In genomic region chr4:118889313-118889694, GRCh38 we compare ENCODE assay signal across 8 cellular contexts. TPM values are rescaled to one million over a fixed set of nuclear protein-coding genes. Genes with fewer than 3 reads are reported as not detected.
DNase-seq lines count a peak whose midpoint lies in the region; ATAC-seq and TF ChIP-seq lines count a peak whose summit lies in the region.

No MANE protein-coding gene starts in this region.

- H3K9me3 Mint-ChIP-seq in GM23338: no peaks in the 10 kb centered on the region
- peaks cover 4% of the 10 kb centered on the region for H3K9me3 Mint-ChIP-seq in glutamatergic neuron (ENCODE audit: unreplicated experiment)

- H3K9me2 ChIP-seq in GM23338 (ENCODE audit: insufficient read depth): no peaks in the 10 kb centered on the region

- no peak overlapping the region for H3K27ac ChIP-seq in GM23338 (ENCODE audit: low read depth)

- H3K4me3 ChIP-seq in GM23338: peak overlapping the region; percentile 58

- H3K4me1 ChIP-seq in GM23338 (ENCODE audit: insufficient read depth): peaks cover 15% of the 10 kb centered on the region; the same call in 1 of the 2 replicates

- H4K20me1 ChIP-seq in GM23338 (replicated peaks; ENCODE audit: insufficient read depth): no peaks in the 10 kb centered on the region

- intact Hi-C loops in sciatic nerve (cut with DNase I): loop anchor here (5.0 to 10.0 kb wide), 2 partner anchors 115 to 403 kb away; no protein-coding TSS in a partner anchor

- DNase-seq in GM23338 (ENCODE audit: low spot score) (no peak), T-helper 17 cell (no peak), glutamatergic neuron (no peak), sciatic nerve (ENCODE audit: low spot score) (no peak), NCI-H1436 (lab: John Stamatoyannopoulos, UW) (no peak), NCI-H146 (lab: John Stamatoyannopoulos, UW) (no peak), NCI-H446 (lab: John Stamatoyannopoulos, UW) (no peak)

- H3K27ac Mint-ChIP-seq in GM23338: 0 out of 2 replicates have a peak overlapping the region, but pooled peaks have one; percentile 15
- H3K27ac Mint-ChIP-seq in T-helper 17 cell: no peak overlapping the region
- no peak overlapping the region for H3K27ac Mint-ChIP-seq in glutamatergic neuron (ENCODE audit: unreplicated experiment)

- H3K36me3 ChIP-seq in GM23338 (ENCODE audit: insufficient read depth): no peaks in the 10 kb centered on the region

- peaks cover 4% of the 10 kb centered on the region for H3K27me3 Mint-ChIP-seq in GM23338 (ENCODE audit: insufficient read depth, low read depth, poor library complexity)
- peaks cover 44% of the 10 kb centered on the region for H3K27me3 Mint-ChIP-seq in T-helper 17 cell
- peaks cover 3% of the 10 kb centered on the region for H3K27me3 Mint-ChIP-seq in glutamatergic neuron (ENCODE audit: unreplicated experiment)

- TF ChIP-seq CTCF in GM23338 (conservative IDR thresholded peaks at IDR 0.05; ENCODE audit: low read depth in 2 of 2) (no peak), glutamatergic neuron (IDR thresholded peaks at IDR 0.05; ENCODE audit: partially characterized antibody, unreplicated experiment) (no peak)

- ATAC-seq in GM23338 (no peak), T-helper 17 cell (no peak), sciatic nerve (peak; percentile 57), GM21723 (IDR thresholded peaks at IDR 0.05; ENCODE audit: unreplicated experiment) (no peak)

- H3K27me3 ChIP-seq in GM23338 (ENCODE audit: insufficient read depth): no peaks in the 10 kb centered on the region

- H3K4me3 Mint-ChIP-seq in GM23338: peak overlapping the region; percentile 78
- H3K4me3 Mint-ChIP-seq in T-helper 17 cell: peak overlapping the region; percentile 82
- H3K4me3 Mint-ChIP-seq in glutamatergic neuron (ENCODE audit: unreplicated experiment): peak overlapping the region; percentile 83

- no peak overlapping the region for H2AFZ ChIP-seq in GM23338

- no peaks in the 10 kb centered on the region for H3K9me3 ChIP-seq in T-helper 17 cell (ENCODE audit: control insufficient read depth, low read length, poor library complexity, severe bottlenecking)

- H3K4me1 Mint-ChIP-seq in GM23338 (peaks cover 23% of the 10 kb centered on the region), T-helper 17 cell (peaks cover 12% of the 10 kb centered on the region), glutamatergic neuron (ENCODE audit: low read depth, unreplicated experiment) (peaks cover 14% of the 10 kb centered on the region)

- H3K36me3 Mint-ChIP-seq in GM23338 (ENCODE audit: low read depth): no peaks in the 10 kb centered on the region
- peaks cover 3% of the 10 kb centered on the region for H3K36me3 Mint-ChIP-seq in T-helper 17 cell (ENCODE audit: low read depth)
- H3K36me3 Mint-ChIP-seq in glutamatergic neuron (ENCODE audit: unreplicated experiment): no peaks in the 10 kb centered on the region

- H3K79me2 ChIP-seq in GM23338 (replicated peaks; ENCODE audit: insufficient read depth): no peaks in the 10 kb centered on the region

- H3F3A ChIP-seq in GM23338 (replicated peaks; ENCODE audit: low read depth): no peaks in the 10 kb centered on the region

- peak overlapping the region; percentile 87 for H3K4me2 ChIP-seq in GM23338

TF ChIP-seq in GM23338, 12 proteins besides CTCF, POLR2A, EP300 and RAD21 (continues in another document):
- TF ChIP-seq POLR2AphosphoS5 (IDR thresholded peaks at IDR 0.05; ENCODE audit: low read depth) (no peak), ETS1 (IDR thresholded peaks at IDR 0.05) (no peak), EZH2 (IDR thresholded peaks at IDR 0.05; ENCODE audit: low read depth, unreplicated experiment) (no peak), ZNF331 (CRISPR knock-in tag; IDR thresholded peaks at IDR 0.05; ENCODE audit: low read depth) (no peak), ZNF114 (CRISPR knock-in tag; IDR thresholded peaks at IDR 0.05) (no peak), REST (IDR thresholded peaks at IDR 0.05; ENCODE audit: unreplicated experiment) (no peak), NANOG (IDR thresholded peaks at IDR 0.05; ENCODE audit: borderline replicate concordance) (no peak), EZH2phosphoT487 (IDR thresholded peaks at IDR 0.05; ENCODE audit: unreplicated experiment) (no peak)

RNA-seq across cellular contexts. Expression of gene SYNPO2, which starts 0.7 kb away (rescaled TPM):
- 3.1 and 3.4 TPM in 2 replicates for total RNA-seq in GM23338 (2014; rRNA removed; shearing (Covaris generic))
- polyA plus RNA-seq in GM23338 (2016; fragmentation: Nextera tagmentation; extraction: Ambion mirVana): 2.1 and 2.4 TPM in 2 replicates
- total RNA-seq in T-helper 17 cell: under 1 TPM; 0.37 to 0.72 TPM
- 2.9 TPM for total RNA-seq in glutamatergic neuron (ENCODE audit: unreplicated experiment)
- total RNA-seq in sciatic nerve: 113 TPM

RNA-seq across cellular contexts. Expression of gene SEC24D, which starts 53.4 kb away (rescaled TPM):
- 87.3 and 94.8 TPM in 2 replicates for total RNA-seq in GM23338 (2014; rRNA removed; shearing (Covaris generic))
- polyA plus RNA-seq in GM23338 (2016; fragmentation: Nextera tagmentation; extraction: Ambion mirVana): 33.2 and 37.6 TPM in 2 replicates
- total RNA-seq in T-helper 17 cell (10 to 100 TPM; 30.9 to 31.2 TPM), glutamatergic neuron (ENCODE audit: unreplicated experiment) (26.0 TPM), sciatic nerve (64.9 TPM)

Comparison
In these comparisons a context has a peak if more than half of its experiments do, and no peak if none do; other contexts are left out.
1. RNA of gene SYNPO2, which starts 0.7 kb away (total RNA-seq): 113 TPM in sciatic nerve (single experiment); 3.1 to 3.4 TPM in GM23338, 2.9 TPM in glutamatergic neuron (single experiment) and 0.37 to 0.72 TPM in T-helper 17 cell; every median in the first group is over 10 times any median in the second.
2. Peak in every context shown above with its lines, with median percentiles within 50 percentile points of each other: H3K4me3 Mint-ChIP-seq.